17 cellular contexts compared by ENCODE assay signal in genomic region chr5:169717298-169717697, GRCh38.
A peak's percentile ranks its signal among the peaks of the same experiment; 100 is the strongest.
DNase-seq lines count a peak whose midpoint lies in the region; ATAC-seq lines count a peak whose summit lies in the region.
"Had no signal": no experiment of that assay in that cellular context is flagged by ENCODE, and none has a peak within 500 bp of the region (broad histone marks: within the 10 kb centered on the region; RNA-seq: fewer than 3 reads in every experiment).

No MANE protein-coding gene starts in this region.

- H3K4me3 ChIP-seq in Karpas-422 (ENCODE audit: low read length): no peak overlapping the region
- H3K4me3 ChIP-seq: tibial artery had no signal

- no peak overlapping the region for H3K4me2 ChIP-seq in Karpas-422 (ENCODE audit: low read depth, low read length, poor library complexity, severe bottlenecking)

- peaks cover 17% of the 10 kb centered on the region for H3K4me1 ChIP-seq in Karpas-422 (ENCODE audit: low read length)
- H3K4me1 ChIP-seq: tibial artery had no signal

- DNase-seq in activated T-cell treated with anti-CD3 and anti-CD28 coated beads, Interleukin-2, amount 50 U/mL, for 72 hours: no peak
- DNase-seq in activated T-cell treated with anti-CD3 and anti-CD28 coated beads, Interleukin-2, amount 50 U/mL, for 4 hours: no peak
- DNase-seq in SIG-M5 (lab: John Stamatoyannopoulos, UW): peak; percentile 27
- peak; percentile 86 for DNase-seq in fibroblast of gingiva (ENCODE audit: low read depth)
- no peak for DNase-seq in stimulated activated effector memory CD8-positive, alpha-beta T cell treated with anti-CD3 and anti-CD28 coated beads, Interleukin-12 subunit alpha, Interleukin-12 subunit beta, amount 100 ng/mL, for 72 hours (ENCODE audit: low spot score in 2 of 2)
- no peak for DNase-seq in GOT3 (lab: John Stamatoyannopoulos, UW)
- no peak for DNase-seq in Karpas-422
- DNase-seq: 8988T; activated T-cell treated with anti-CD3 and anti-CD28 coated beads, Interleukin-2, amount 50 U/mL, for 48 hours; effector memory CD4-positive, alpha-beta T cell; hypothalamus; KG1; mesenchymal stem cell; NCI-H2029; nucleus accumbens; tibial artery had no signal

- no peak overlapping the region for H3K27ac ChIP-seq in Karpas-422 (ENCODE audit: low read length)
- H3K27ac ChIP-seq: tibial artery had no signal

- ATAC-seq in activated T-cell treated with anti-CD3 and anti-CD28 coated beads, Interleukin-2, amount 50 U/mL, for 72 hours (replicated peaks in 1 of 2): no peak
- ATAC-seq in activated T-cell treated with anti-CD3 and anti-CD28 coated beads, Interleukin-2, amount 50 U/mL, for 4 hours: no peak
- ATAC-seq in stimulated activated effector memory CD8-positive, alpha-beta T cell treated with anti-CD3 and anti-CD28 coated beads, Interleukin-12 subunit alpha, Interleukin-12 subunit beta, amount 100 ng/mL, for 72 hours: no peak
- no peak for ATAC-seq in GM18519 (IDR thresholded peaks at IDR 0.05; ENCODE audit: low FRiP score, unreplicated experiment)

- no peaks in the 10 kb centered on the region for H3K27me3 Mint-ChIP-seq in activated T-cell treated with anti-CD3 and anti-CD28 coated beads, Interleukin-2, amount 50 U/mL, for 72 hours (ENCODE audit: low read depth)
- no peaks in the 10 kb centered on the region for H3K27me3 Mint-ChIP-seq in activated T-cell treated with anti-CD3 and anti-CD28 coated beads, Interleukin-2, amount 50 U/mL, for 4 hours (ENCODE audit: low read depth)

- H3K9me3 Mint-ChIP-seq in activated T-cell treated with anti-CD3 and anti-CD28 coated beads, Interleukin-2, amount 50 U/mL, for 72 hours: no peaks in the 10 kb centered on the region
- peaks cover 8% of the 10 kb centered on the region for H3K9me3 Mint-ChIP-seq in activated T-cell treated with anti-CD3 and anti-CD28 coated beads, Interleukin-2, amount 50 U/mL, for 4 hours
- H3K9me3 Mint-ChIP-seq in stimulated activated effector memory CD8-positive, alpha-beta T cell treated with anti-CD3 and anti-CD28 coated beads, Interleukin-12 subunit alpha, Interleukin-12 subunit beta, amount 100 ng/mL, for 72 hours: no peaks in the 10 kb centered on the region

- no peak overlapping the region for H3K9ac ChIP-seq in Karpas-422 (ENCODE audit: low read length)

- H3K9me2 ChIP-seq in Karpas-422 (replicated peaks; ENCODE audit: insufficient read depth, low read length): no peaks in the 10 kb centered on the region

- peaks cover 40% of the 10 kb centered on the region for H3K79me2 ChIP-seq in Karpas-422 (ENCODE audit: low read length)

- H3K36me3 ChIP-seq in Karpas-422 (ENCODE audit: insufficient read depth, low read length): peaks cover 96% of the 10 kb centered on the region
- H3K36me3 ChIP-seq: tibial artery had no signal

- peaks cover 33 to 69% of the 10 kb centered on the region in 2 donors for H3K36me3 Mint-ChIP-seq in activated T-cell treated with anti-CD3 and anti-CD28 coated beads, Interleukin-2, amount 50 U/mL, for 72 hours (ENCODE audit: insufficient read depth in 2 of 2)
- peaks cover 86% of the 10 kb centered on the region for H3K36me3 Mint-ChIP-seq in activated T-cell treated with anti-CD3 and anti-CD28 coated beads, Interleukin-2, amount 50 U/mL, for 4 hours (ENCODE audit: insufficient read depth)
- peaks cover 97% of the 10 kb centered on the region for H3K36me3 Mint-ChIP-seq in stimulated activated effector memory CD8-positive, alpha-beta T cell treated with anti-CD3 and anti-CD28 coated beads, Interleukin-12 subunit alpha, Interleukin-12 subunit beta, amount 100 ng/mL, for 72 hours

- H3K27me3 ChIP-seq in Karpas-422 (ENCODE audit: low read length): no peaks in the 10 kb centered on the region
- H3K27me3 ChIP-seq: tibial artery had no signal

- no peaks in the 10 kb centered on the region for H4K20me1 ChIP-seq in Karpas-422 (ENCODE audit: insufficient read depth, low read depth, low read length)

- peaks cover 34% of the 10 kb centered on the region for H3K4me1 Mint-ChIP-seq in activated T-cell treated with anti-CD3 and anti-CD28 coated beads, Interleukin-2, amount 50 U/mL, for 72 hours (ENCODE audit: low read depth)
- H3K4me1 Mint-ChIP-seq in activated T-cell treated with anti-CD3 and anti-CD28 coated beads, Interleukin-2, amount 50 U/mL, for 4 hours (ENCODE audit: low read depth): peaks cover 2% of the 10 kb centered on the region
- H3K4me1 Mint-ChIP-seq in stimulated activated effector memory CD8-positive, alpha-beta T cell treated with anti-CD3 and anti-CD28 coated beads, Interleukin-12 subunit alpha, Interleukin-12 subunit beta, amount 100 ng/mL, for 72 hours: peaks cover 24% of the 10 kb centered on the region

- no peaks in the 10 kb centered on the region; the same call in 1 of the 2 replicates for H3K9me3 ChIP-seq in Karpas-422 (ENCODE audit: low read length)
- H3K9me3 ChIP-seq: tibial artery had no signal

- no peak overlapping the region for H3K4me3 Mint-ChIP-seq in activated T-cell treated with anti-CD3 and anti-CD28 coated beads, Interleukin-2, amount 50 U/mL, for 72 hours
- H3K4me3 Mint-ChIP-seq in activated T-cell treated with anti-CD3 and anti-CD28 coated beads, Interleukin-2, amount 50 U/mL, for 4 hours: no peak overlapping the region
- H3K4me3 Mint-ChIP-seq in stimulated activated effector memory CD8-positive, alpha-beta T cell treated with anti-CD3 and anti-CD28 coated beads, Interleukin-12 subunit alpha, Interleukin-12 subunit beta, amount 100 ng/mL, for 72 hours: no peak overlapping the region

- no peak overlapping the region for H2AFZ ChIP-seq in Karpas-422 (ENCODE audit: low read length)

- H3K27ac Mint-ChIP-seq in activated T-cell treated with anti-CD3 and anti-CD28 coated beads, Interleukin-2, amount 50 U/mL, for 72 hours: peak overlapping the region; percentile 78
- H3K27ac Mint-ChIP-seq in stimulated activated effector memory CD8-positive, alpha-beta T cell treated with anti-CD3 and anti-CD28 coated beads, Interleukin-12 subunit alpha, Interleukin-12 subunit beta, amount 100 ng/mL, for 72 hours: peak overlapping the region; percentile 19

Comparison
In these comparisons a context has a peak if more than half of its experiments do, and no peak if none do; other contexts are left out.
1. DNase-seq: peak in SIG-M5 (single experiment) and fibroblast of gingiva (single experiment); none in activated T-cell treated with anti-CD3 and anti-CD28 coated beads, Interleukin-2, amount 50 U/mL, for 72 hours (0 of 2), activated T-cell treated with anti-CD3 and anti-CD28 coated beads, Interleukin-2, amount 50 U/mL, for 4 hours (single experiment), stimulated activated effector memory CD8-positive, alpha-beta T cell treated with anti-CD3 and anti-CD28 coated beads, Interleukin-12 subunit alpha, Interleukin-12 subunit beta, amount 100 ng/mL, for 72 hours (0 of 2), GOT3 (single experiment) and Karpas-422 (single experiment).